24 cellular contexts compared by ENCODE assay signal in genomic region chr6:127808118-127808517, GRCh38.
"Had no signal": no experiment of that assay in that cellular context is flagged by ENCODE, and none has a peak within 500 bp of the region (broad histone marks: within the 10 kb centered on the region; RNA-seq: fewer than 3 reads in every experiment).

No MANE protein-coding gene starts in this region.

- H3K9me3 ChIP-seq: esophagus squamous epithelium, gastrocnemius medialis, left lung, thyroid gland, upper lobe of right lung had no signal

- H3K4me3 Mint-ChIP-seq: activated CD8-positive, alpha-beta memory T cell treated with anti-CD3 and anti-CD28 coated beads, Interleukin-2, amount 10 ng/mL, durations not matched to agents 7 days and 5 days; endodermal cell; natural killer cell had no signal

- H3K4me1 ChIP-seq: esophagus squamous epithelium, gastrocnemius medialis, left lung, thyroid gland, upper lobe of right lung had no signal

- H3K27ac Mint-ChIP-seq: activated CD8-positive, alpha-beta memory T cell treated with anti-CD3 and anti-CD28 coated beads, Interleukin-2, amount 10 ng/mL, durations not matched to agents 7 days and 5 days; endodermal cell; natural killer cell; progenitor cell of endocrine pancreas had no signal

- H3K27me3 ChIP-seq: esophagus squamous epithelium, gastrocnemius medialis, left lung, thyroid gland, upper lobe of right lung had no signal

- H3K27me3 Mint-ChIP-seq: activated CD8-positive, alpha-beta memory T cell treated with anti-CD3 and anti-CD28 coated beads, Interleukin-2, amount 10 ng/mL, durations not matched to agents 7 days and 5 days; progenitor cell of endocrine pancreas had no signal

- H3K36me3 Mint-ChIP-seq: natural killer cell had no signal

- H3K4me3 ChIP-seq: coronary artery, esophagus squamous epithelium, gastrocnemius medialis, left lung, thyroid gland, upper lobe of right lung had no signal

- H3K9me3 Mint-ChIP-seq: endodermal cell, natural killer cell had no signal

- H3K27ac ChIP-seq: coronary artery, esophagus squamous epithelium, gastrocnemius medialis, left lung, thyroid gland, upper lobe of right lung, VCaP had no signal

- H3K36me3 ChIP-seq: esophagus squamous epithelium, gastrocnemius medialis, left lung, thyroid gland, upper lobe of right lung had no signal

- H3K4me1 Mint-ChIP-seq: endodermal cell, natural killer cell had no signal

- FAIRE-seq: bronchial epithelial cell had no signal

- DNase-seq: activated CD8-positive, alpha-beta memory T cell treated with anti-CD3 and anti-CD28 coated beads, Interleukin-2, amount 10 ng/mL, durations not matched to agents 7 days and 5 days; activated effector memory CD4-positive, alpha-beta T cell treated with Interleukin-2 at 50 U/mL for 16 hours; amniotic stem cell; cerebellar nuclear complex; endodermal cell; esophagus squamous epithelium; gastrocnemius medialis; hippocampal formation; kidney glomerular epithelial cell; left lung; natural killer cell; stimulated activated CD4-positive, alpha-beta T cell treated with anti-CD3 and anti-CD28 coated beads, Interleukin-2, amount 100 ng/mL, for 48 hours; stimulated activated CD8-positive, alpha-beta memory T cell treated with anti-CD3 and anti-CD28 coated beads, Interleukin-4, amount 100 ng/mL, for 48 hours; stimulated activated naive CD4-positive, alpha-beta T cell; substantia nigra; SW 1271; thyroid gland; upper lobe of right lung had no signal

- ATAC-seq: activated CD4-positive, CD25-positive, alpha-beta regulatory T cell treated with anti-CD3 and anti-CD28 coated beads, Interleukin-2, amount 50 U/mL, for 24 hours; activated CD8-positive, alpha-beta memory T cell treated with anti-CD3 and anti-CD28 coated beads, Interleukin-2, amount 10 ng/mL, durations not matched to agents 7 days and 5 days; activated naive CD4-positive, alpha-beta T cell treated with anti-CD3 and anti-CD28 coated beads, Interleukin-2, amount 50 U/mL, for 72 hours; gastrocnemius medialis; left lung; upper lobe of right lung had no signal
